ENCODE assay signal across 1 cellular context in genomic region chr22:23158516-23159286, GRCh38.
TF ChIP-seq lines count a peak whose summit lies in the region.

No MANE protein-coding gene starts in this region.

TF ChIP-seq in WTC11, 78 proteins besides CTCF, POLR2A, EP300 and RAD21:
- TF ChIP-seq E2F5 (CRISPR knock-in tag; IDR thresholded peaks at IDR 0.05) = no peak
- TF ChIP-seq JAZF1 (CRISPR knock-in tag; IDR thresholded peaks at IDR 0.05) = no peak
- TF ChIP-seq ERG (CRISPR knock-in tag; IDR thresholded peaks at IDR 0.05) = no peak
- TF ChIP-seq ZNF138 (CRISPR knock-in tag; conservative IDR thresholded peaks at IDR 0.05) = no peak
- no peak for TF ChIP-seq GRHL2 (CRISPR knock-in tag; IDR thresholded peaks at IDR 0.05; ENCODE audit: insufficient replicate concordance, severe bottlenecking)
- no peak for TF ChIP-seq ZNF532 (CRISPR knock-in tag; IDR thresholded peaks at IDR 0.05; ENCODE audit: borderline replicate concordance)
- TF ChIP-seq CBFB (CRISPR knock-in tag; IDR thresholded peaks at IDR 0.05; ENCODE audit: low read depth) = no peak
- TF ChIP-seq CREM (CRISPR knock-in tag; IDR thresholded peaks at IDR 0.05) = no peak
- no peak for TF ChIP-seq USF1 (CRISPR knock-in tag; IDR thresholded peaks at IDR 0.05)
- TF ChIP-seq TEAD1 (CRISPR knock-in tag; IDR thresholded peaks at IDR 0.05) = no peak
- no peak for TF ChIP-seq ATF6 (CRISPR knock-in tag; IDR thresholded peaks at IDR 0.05)
- no peak for TF ChIP-seq PRRX2 (CRISPR knock-in tag; IDR thresholded peaks at IDR 0.05)
- no peak for TF ChIP-seq EMX1 (CRISPR knock-in tag; IDR thresholded peaks at IDR 0.05)
- TF ChIP-seq ZNF219 (CRISPR knock-in tag; IDR thresholded peaks at IDR 0.05; ENCODE audit: borderline replicate concordance) = no peak
- TF ChIP-seq AFF4 (CRISPR knock-in tag; IDR thresholded peaks at IDR 0.05; ENCODE audit: borderline replicate concordance) = no peak
- no peak for TF ChIP-seq CREB1 (CRISPR knock-in tag; IDR thresholded peaks at IDR 0.05)
- TF ChIP-seq SOX15 (CRISPR knock-in tag; IDR thresholded peaks at IDR 0.05) = no peak
- TF ChIP-seq ESRRA (CRISPR knock-in tag; IDR thresholded peaks at IDR 0.05; ENCODE audit: borderline replicate concordance) = no peak
